9 cellular contexts compared by ENCODE assay signal in the genomic region with DNA sequence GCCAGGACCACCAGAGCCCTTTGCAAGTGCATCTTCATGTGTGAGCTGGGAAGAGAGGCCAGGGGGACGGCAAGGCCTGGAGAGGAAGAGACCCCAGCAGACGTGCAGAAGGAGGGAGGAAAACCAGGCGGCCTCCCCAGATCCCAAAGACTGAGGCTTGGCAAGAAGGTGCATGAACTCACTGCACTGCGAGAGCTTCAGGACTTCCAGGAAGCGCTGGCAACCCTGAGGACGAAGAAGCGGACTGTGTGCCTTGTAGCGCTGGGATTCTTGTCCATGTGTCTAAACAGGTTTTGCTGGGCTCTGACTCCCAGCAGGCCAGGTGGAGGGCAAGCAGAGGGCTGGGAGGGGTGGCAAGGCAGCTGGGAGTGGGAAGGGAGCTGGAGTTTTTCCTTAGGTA. TPM values are rescaled to one million over a fixed set of nuclear protein-coding genes. Genes with fewer than 3 reads are reported as not detected.
DNase-seq lines count a peak whose midpoint lies in the region; ATAC-seq, FAIRE-seq and TF ChIP-seq lines count a peak whose summit lies in the region.
"Had no signal": no experiment of that assay in that cellular context is flagged by ENCODE, and none has a peak within 500 bp of the region (broad histone marks: within the 10 kb centered on the region; RNA-seq: fewer than 3 reads in every experiment).

No MANE protein-coding gene starts in this region.

- H3K4me1 Mint-ChIP-seq in activated CD4-positive, alpha-beta memory T cell treated with anti-CD3 and anti-CD28 coated beads, Interleukin-2, amount 10 ng/mL, durations not matched to agents 7 days and 5 days, result peaks cover 40% of the 10 kb centered on the region
- peaks cover 38% of the 10 kb centered on the region for H3K4me1 Mint-ChIP-seq in activated CD4-positive, alpha-beta memory T cell treated with anti-CD3 and anti-CD28 coated beads for 36 hours (ENCODE audit: low read depth)
- peaks cover 39% of the 10 kb centered on the region for H3K4me1 Mint-ChIP-seq in astrocyte (ENCODE audit: low read depth, unreplicated experiment)

- peaks cover 16% of the 10 kb centered on the region for H3K79me2 ChIP-seq in astrocyte (ENCODE audit: insufficient read depth, low read length)

- no peaks in the 10 kb centered on the region for H4K20me1 ChIP-seq in astrocyte (ENCODE audit: insufficient read depth, low read length)

- H3K27me3 ChIP-seq in astrocyte (ENCODE audit: insufficient read depth, low read length) (no peaks in the 10 kb centered on the region), liver (ENCODE audit: control insufficient read depth in 4 of 4, insufficient read depth in 4 of 4, low read length in 3 of 4) (no peaks in the 10 kb centered on the region), thoracic aorta (replicated peaks; ENCODE audit: insufficient read depth) (no peaks in the 10 kb centered on the region)

- H3K27ac ChIP-seq in astrocyte (ENCODE audit: low read depth, low read length) (no peak overlapping the region), liver (ENCODE audit: low read depth in 1 of 2, low read length in 2 of 2) (peak overlapping the region; percentile 60 to 93), thoracic aorta (peak overlapping the region; percentile 99)

- TF ChIP-seq RAD21 in liver (IDR thresholded peaks at IDR 0.05), result no peak

- H3K4me3 ChIP-seq in astrocyte (ENCODE audit: insufficient read depth, low read depth, low read length) (peak overlapping the region; percentile 72), liver (ENCODE audit: low read depth in 1 of 3, low read length in 3 of 3) (peak overlapping the region in 1 of 3 donors; percentile 5), thoracic aorta (peak overlapping the region; percentile 93)

- no peak overlapping the region for H3K27ac Mint-ChIP-seq in activated CD4-positive, alpha-beta memory T cell treated with anti-CD3 and anti-CD28 coated beads, Interleukin-2, amount 10 ng/mL, durations not matched to agents 7 days and 5 days
- no peak overlapping the region for H3K27ac Mint-ChIP-seq in activated CD4-positive, alpha-beta memory T cell treated with anti-CD3 and anti-CD28 coated beads for 36 hours
- H3K27ac Mint-ChIP-seq in astrocyte (ENCODE audit: unreplicated experiment), result peak overlapping the region; percentile 28

- H3K9me3 ChIP-seq in astrocyte (ENCODE audit: insufficient read depth, low read depth, low read length) (no peaks in the 10 kb centered on the region), liver (ENCODE audit: control insufficient read depth in 4 of 4, low read length in 3 of 4) (no peaks in the 10 kb centered on the region), thoracic aorta (no peaks in the 10 kb centered on the region)

- POLR2A ChIA-PET in activated CD4-positive, alpha-beta memory T cell treated with anti-CD3 and anti-CD28 coated beads, Interleukin-2, amount 10 ng/mL, durations not matched to agents 7 days and 5 days (lab: Charles Lee), result no interaction called here
- POLR2A ChIA-PET in activated CD4-positive, alpha-beta memory T cell treated with anti-CD3 and anti-CD28 coated beads for 36 hours (lab: Charles Lee), result no interaction called here

- intact Hi-C loops in activated CD4-positive, alpha-beta memory T cell treated with anti-CD3 and anti-CD28 coated beads for 36 hours (cut with micrococcal nuclease), result no loop called here

- H3K4me3 Mint-ChIP-seq in activated CD4-positive, alpha-beta memory T cell treated with anti-CD3 and anti-CD28 coated beads, Interleukin-2, amount 10 ng/mL, durations not matched to agents 7 days and 5 days, result peak overlapping the region; percentile 74
- no peak overlapping the region for H3K4me3 Mint-ChIP-seq in activated CD4-positive, alpha-beta memory T cell treated with anti-CD3 and anti-CD28 coated beads for 36 hours
- peak overlapping the region; percentile 89 for H3K4me3 Mint-ChIP-seq in astrocyte (ENCODE audit: unreplicated experiment)

- no peaks in the 10 kb centered on the region for H3K36me3 ChIP-seq in astrocyte (ENCODE audit: insufficient read depth, low read length)
- H3K36me3 ChIP-seq in liver (ENCODE audit: control insufficient read depth in 4 of 4, insufficient read depth in 3 of 4, low read depth in 1 of 4, low read length in 3 of 4), result no peaks in the 10 kb centered on the region
- no peaks in the 10 kb centered on the region for H3K36me3 ChIP-seq in thoracic aorta

- H3K4me2 ChIP-seq in astrocyte (ENCODE audit: low read length), result peak overlapping the region; percentile 98

- TF ChIP-seq CTCF in astrocyte (IDR thresholded peaks at IDR 0.05; ENCODE audit: insufficient read depth, low read depth, low read length) (no peak), liver (IDR thresholded peaks at IDR 0.05; ENCODE audit: low read depth, low read length, missing input control) (no peak), thoracic aorta (IDR thresholded peaks at IDR 0.05) (no peak)

- H3K4me1 ChIP-seq in astrocyte (ENCODE audit: insufficient read depth, low read length), result peaks cover 27% of the 10 kb centered on the region
- peaks cover 2 to 61% (median 33%) of the 10 kb centered on the region in 4 donors for H3K4me1 ChIP-seq in liver (ENCODE audit: control insufficient read depth in 4 of 4, insufficient read depth in 4 of 4, low read length in 3 of 4)
- H3K4me1 ChIP-seq in thoracic aorta (ENCODE audit: control insufficient read depth in 1 of 2, low read depth in 2 of 2), result peaks cover 14 to 63% of the 10 kb centered on the region in 2 donors

- ATAC-seq in thoracic aorta (ENCODE audit: insufficient number of reproducible peaks, low FRiP score, low read depth), result no peak

- 81% methylated on average over 8 of the region's 8 CpGs for WGBS in liver

- CTCF ChIA-PET in activated CD4-positive, alpha-beta memory T cell treated with anti-CD3 and anti-CD28 coated beads, Interleukin-2, amount 10 ng/mL, durations not matched to agents 7 days and 5 days (lab: Charles Lee), result interaction anchor here (5.0 to 11.6 kb wide), 2 partner anchors 74 to 271 kb away, joined by 74 to 182 read pairs; no protein-coding TSS in a partner anchor
- CTCF ChIA-PET in activated CD4-positive, alpha-beta memory T cell treated with anti-CD3 and anti-CD28 coated beads for 36 hours (lab: Charles Lee), result interaction anchor here (0.6 to 12.0 kb wide), 4 partner anchors 41 to 403 kb away, joined by 3 to 181 read pairs (median 70); a partner anchor contains a TSS

- no peaks in the 10 kb centered on the region for H3K9me3 Mint-ChIP-seq in activated CD4-positive, alpha-beta memory T cell treated with anti-CD3 and anti-CD28 coated beads, Interleukin-2, amount 10 ng/mL, durations not matched to agents 7 days and 5 days
- no peaks in the 10 kb centered on the region for H3K9me3 Mint-ChIP-seq in activated CD4-positive, alpha-beta memory T cell treated with anti-CD3 and anti-CD28 coated beads for 36 hours
- H3K9me3 Mint-ChIP-seq in astrocyte (ENCODE audit: unreplicated experiment), result no peaks in the 10 kb centered on the region

- FAIRE-seq in astrocyte (lab: Jason Lieb, UNC), result no peak

- H3K36me3 Mint-ChIP-seq in activated CD4-positive, alpha-beta memory T cell treated with anti-CD3 and anti-CD28 coated beads, Interleukin-2, amount 10 ng/mL, durations not matched to agents 7 days and 5 days (ENCODE audit: low read depth), result no peaks in the 10 kb centered on the region
- no peaks in the 10 kb centered on the region for H3K36me3 Mint-ChIP-seq in activated CD4-positive, alpha-beta memory T cell treated with anti-CD3 and anti-CD28 coated beads for 36 hours
- H3K36me3 Mint-ChIP-seq in astrocyte (ENCODE audit: low read depth, unreplicated experiment), result no peaks in the 10 kb centered on the region

- H3K9ac ChIP-seq in astrocyte (ENCODE audit: low read length), result peak overlapping the region; percentile 97
- no peak overlapping the region for H3K9ac ChIP-seq in liver (ENCODE audit: low read depth in 1 of 2, low read length in 2 of 2)

- peaks cover 16% of the 10 kb centered on the region for H3K27me3 Mint-ChIP-seq in activated CD4-positive, alpha-beta memory T cell treated with anti-CD3 and anti-CD28 coated beads, Interleukin-2, amount 10 ng/mL, durations not matched to agents 7 days and 5 days
- peaks cover 2% of the 10 kb centered on the region for H3K27me3 Mint-ChIP-seq in activated CD4-positive, alpha-beta memory T cell treated with anti-CD3 and anti-CD28 coated beads for 36 hours
- no peaks in the 10 kb centered on the region for H3K27me3 Mint-ChIP-seq in astrocyte (ENCODE audit: low read depth, unreplicated experiment)

- H2AFZ ChIP-seq in astrocyte (ENCODE audit: low read depth, low read length), result no peak overlapping the region

- no peak for DNase-seq in activated CD4-positive, alpha-beta memory T cell treated with anti-CD3 and anti-CD28 coated beads, Interleukin-2, amount 10 ng/mL, durations not matched to agents 7 days and 5 days
- no peak for DNase-seq in activated CD4-positive, alpha-beta memory T cell treated with anti-CD3 and anti-CD28 coated beads for 36 hours
- DNase-seq in astrocyte (ENCODE audit: low read depth), result no peak
- no peak for DNase-seq in thoracic aorta (ENCODE audit: low spot score)
- DNase-seq in HuH-7.5 (ENCODE audit: low spot score), result no peak
- DNase-seq in SKM-1 treated with dmso at 0.1 percent for 144 hours (lab: John Stamatoyannopoulos, UW; ENCODE audit: unreplicated experiment), result no peak
- no peak for DNase-seq in EL
- DNase-seq: cortex of kidney had no signal

TF ChIP-seq in liver, 16 proteins besides CTCF, POLR2A, EP300 and RAD21 (continues in another document):
- no peak for TF ChIP-seq RXRA (IDR thresholded peaks at IDR 0.05)
- TF ChIP-seq TAF1 (conservative IDR thresholded peaks at IDR 0.05), result no peak

RNA-seq across cellular contexts. Expression of a gene that starts 0.9 kb away (rescaled TPM):
- total RNA-seq in activated CD4-positive, alpha-beta memory T cell treated with anti-CD3 and anti-CD28 coated beads, Interleukin-2, amount 10 ng/mL, durations not matched to agents 7 days and 5 days, result 1 to 10 TPM; 1.8 to 2.1 TPM
- total RNA-seq in activated CD4-positive, alpha-beta memory T cell treated with anti-CD3 and anti-CD28 coated beads for 36 hours, result 1 to 10 TPM; 1.9 to 2.2 TPM
- 30.5 and 31.1 TPM in 2 replicates for total RNA-seq in astrocyte
- total RNA-seq in liver, result 1 to 10 TPM; 2.1 to 5.8 TPM
- 1 to 10 TPM; 2.1 to 4.3 TPM for polyA plus RNA-seq in liver
- total RNA-seq in thoracic aorta, result 10 to 100 TPM; 46.4 to 67.1 TPM

RNA-seq across cellular contexts. Expression of a gene that starts 4.7 kb away (rescaled TPM):
- 1 to 10 TPM; 6.4 to 6.9 TPM for total RNA-seq in activated CD4-positive, alpha-beta memory T cell treated with anti-CD3 and anti-CD28 coated beads, Interleukin-2, amount 10 ng/mL, durations not matched to agents 7 days and 5 days
- 10 to 100 TPM; 14.1 to 15.0 TPM for total RNA-seq in activated CD4-positive, alpha-beta memory T cell treated with anti-CD3 and anti-CD28 coated beads for 36 hours
- total RNA-seq in astrocyte, result 29.4 and 35.2 TPM in 2 replicates
- total RNA-seq in liver, result 10 to 100 TPM in 1 of 2 donors, 1 to 10 TPM in 1; 7.8 to 13.5 TPM
- polyA plus RNA-seq in liver, result 10 to 100 TPM; 25.1 to 33.6 TPM
- total RNA-seq in thoracic aorta, result 10 to 100 TPM; 27.5 to 80.8 TPM
